In genomic region chr19:4815426-4816387, GRCh38 we compare ENCODE assay signal across 1 cellular context.
TF ChIP-seq lines count a peak whose summit lies in the region.

No MANE protein-coding gene starts in this region.

TF ChIP-seq in HepG2, 621 proteins besides CTCF, POLR2A, EP300 and RAD21 (continued from another document and continues in another):
- TF ChIP-seq ZBTB4 (CRISPR knock-in tag; IDR thresholded peaks at IDR 0.05; ENCODE audit: borderline replicate concordance), result no peak
- TF ChIP-seq ZNF20 (CRISPR knock-in tag; IDR thresholded peaks at IDR 0.05), result no peak
- TF ChIP-seq HCFC1 (IDR thresholded peaks at IDR 0.05; ENCODE audit: low read depth, low read length), result peak; percentile 86
- TF ChIP-seq ZNF253 (CRISPR knock-in tag; IDR thresholded peaks at IDR 0.05; ENCODE audit: borderline replicate concordance), result 0 out of 2 replicates have a peak, but pooled peaks have one; percentile 18
- TF ChIP-seq SPEN (CRISPR knock-in tag; IDR thresholded peaks at IDR 0.05; ENCODE audit: low read depth), result 0 out of 2 replicates have a peak, but pooled peaks have one; percentile 15
- peak; percentile 69 for TF ChIP-seq SP2 (CRISPR knock-in tag; IDR thresholded peaks at IDR 0.05)
- TF ChIP-seq, protein P1, sequence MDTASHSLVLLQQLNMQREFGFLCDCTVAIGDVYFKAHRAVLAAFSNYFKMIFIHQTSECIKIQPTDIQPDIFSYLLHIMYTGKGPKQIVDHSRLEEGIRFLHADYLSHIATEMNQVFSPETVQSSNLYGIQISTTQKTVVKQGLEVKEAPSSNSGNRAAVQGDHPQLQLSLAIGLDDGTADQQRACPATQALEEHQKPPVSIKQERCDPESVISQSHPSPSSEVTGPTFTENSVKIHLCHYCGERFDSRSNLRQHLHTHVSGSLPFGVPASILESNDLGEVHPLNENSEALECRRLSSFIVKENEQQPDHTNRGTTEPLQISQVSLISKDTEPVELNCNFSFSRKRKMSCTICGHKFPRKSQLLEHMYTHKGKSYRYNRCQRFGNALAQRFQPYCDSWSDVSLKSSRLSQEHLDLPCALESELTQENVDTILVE (CRISPR knock-in tag; IDR thresholded peaks at IDR 0.05), result peak; percentile 70; the same call in 1 of the 2 replicates
- TF ChIP-seq, protein P2, sequence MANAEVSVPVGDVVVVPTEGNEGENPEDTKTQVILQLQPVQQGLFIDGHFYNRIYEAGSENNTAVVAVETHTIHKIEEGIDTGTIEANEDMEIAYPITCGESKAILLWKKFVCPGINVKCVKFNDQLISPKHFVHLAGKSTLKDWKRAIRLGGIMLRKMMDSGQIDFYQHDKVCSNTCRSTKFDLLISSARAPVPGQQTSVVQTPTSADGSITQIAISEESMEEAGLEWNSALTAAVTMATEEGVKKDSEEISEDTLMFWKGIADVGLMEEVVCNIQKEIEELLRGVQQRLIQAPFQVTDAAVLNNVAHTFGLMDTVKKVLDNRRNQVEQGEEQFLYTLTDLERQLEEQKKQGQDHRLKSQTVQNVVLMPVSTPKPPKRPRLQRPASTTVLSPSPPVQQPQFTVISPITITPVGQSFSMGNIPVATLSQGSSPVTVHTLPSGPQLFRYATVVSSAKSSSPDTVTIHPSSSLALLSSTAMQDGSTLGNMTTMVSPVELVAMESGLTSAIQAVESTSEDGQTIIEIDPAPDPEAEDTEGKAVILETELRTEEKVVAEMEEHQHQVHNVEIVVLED (CRISPR knock-in tag; IDR thresholded peaks at IDR 0.05; ENCODE audit: borderline replicate concordance), result 0 out of 2 replicates have a peak, but pooled peaks have one; percentile 39
- TF ChIP-seq CCDC6 (CRISPR knock-in tag; IDR thresholded peaks at IDR 0.05), result 0 out of 2 replicates have a peak, but pooled peaks have one; percentile 51
- TF ChIP-seq SALL2 (CRISPR knock-in tag; IDR thresholded peaks at IDR 0.05), result no peak
- TF ChIP-seq, protein P3, sequence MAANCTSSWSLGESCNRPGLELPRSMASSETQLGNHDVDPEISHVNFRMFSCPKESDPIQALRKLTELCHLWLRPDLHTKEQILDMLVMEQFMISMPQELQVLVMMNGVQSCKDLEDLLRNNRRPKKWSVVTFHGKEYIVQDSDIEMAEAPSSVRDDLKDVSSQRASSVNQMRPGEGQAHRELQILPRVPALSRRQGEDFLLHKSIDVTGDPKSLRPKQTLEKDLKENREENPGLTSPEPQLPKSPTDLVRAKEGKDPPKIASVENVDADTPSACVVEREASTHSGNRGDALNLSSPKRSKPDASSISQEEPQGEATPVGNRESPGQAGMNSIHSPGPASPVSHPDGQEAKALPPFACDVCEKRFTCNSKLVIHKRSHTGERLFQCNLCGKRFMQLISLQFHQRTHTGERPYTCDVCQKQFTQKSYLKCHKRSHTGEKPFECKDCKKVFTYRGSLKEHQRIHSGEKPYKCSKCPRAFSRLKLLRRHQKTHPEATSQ (CRISPR knock-in tag; IDR thresholded peaks at IDR 0.05; ENCODE audit: borderline replicate concordance), result no peak
- no peak for TF ChIP-seq SOX6 (IDR thresholded peaks at IDR 0.05)
- no peak for TF ChIP-seq SOX6 (CRISPR knock-in tag; IDR thresholded peaks at IDR 0.05)
- no peak for TF ChIP-seq ZNF550 (CRISPR knock-in tag; IDR thresholded peaks at IDR 0.05; ENCODE audit: borderline replicate concordance)
- no peak for TF ChIP-seq SRSF1 (optimal IDR thresholded peaks at IDR 0.05; ENCODE audit: low read depth, low read length)
- TF ChIP-seq MAFF (IDR thresholded peaks at IDR 0.05; ENCODE audit: low read depth, low read length), result no peak
- TF ChIP-seq CHD4 (IDR thresholded peaks at IDR 0.05; ENCODE audit: borderline replicate concordance, low read length), result peak; percentile 93; the same call in 1 of the 2 replicates
- TF ChIP-seq ZFP82 (CRISPR knock-in tag; IDR thresholded peaks at IDR 0.05; ENCODE audit: borderline replicate concordance), result no peak
- no peak for TF ChIP-seq EHMT2 (IDR thresholded peaks at IDR 0.05; ENCODE audit: borderline replicate concordance, low read depth, low read length)
- peak; percentile 92 for TF ChIP-seq TFDP2 (CRISPR knock-in tag; IDR thresholded peaks at IDR 0.05)
- no peak for TF ChIP-seq GFI1 (CRISPR knock-in tag; IDR thresholded peaks at IDR 0.05; ENCODE audit: borderline replicate concordance)
- peak; percentile 55; the same call in 1 of the 2 replicates for TF ChIP-seq YEATS2 (CRISPR knock-in tag; IDR thresholded peaks at IDR 0.05; ENCODE audit: borderline replicate concordance)
- 0 out of 2 replicates have a peak, but pooled peaks have one; percentile 59 for TF ChIP-seq ZNF230 (CRISPR knock-in tag; IDR thresholded peaks at IDR 0.05)
- no peak for TF ChIP-seq PTBP1 (IDR thresholded peaks at IDR 0.05; ENCODE audit: low read depth, low read length, poor library complexity, severe bottlenecking)
- no peak for TF ChIP-seq MED8 (CRISPR knock-in tag; IDR thresholded peaks at IDR 0.05; ENCODE audit: insufficient replicate concordance)
- no peak for TF ChIP-seq RFXAP (CRISPR knock-in tag; IDR thresholded peaks at IDR 0.05; ENCODE audit: borderline replicate concordance)
- TF ChIP-seq MYNN (CRISPR knock-in tag; IDR thresholded peaks at IDR 0.05; ENCODE audit: low read depth), result no peak
- TF ChIP-seq ZSCAN20 (CRISPR knock-in tag; IDR thresholded peaks at IDR 0.05; ENCODE audit: borderline replicate concordance), result no peak
- no peak for TF ChIP-seq ZEB1 (IDR thresholded peaks at IDR 0.05; ENCODE audit: insufficient replicate concordance, low read depth)
- TF ChIP-seq, protein P4, sequence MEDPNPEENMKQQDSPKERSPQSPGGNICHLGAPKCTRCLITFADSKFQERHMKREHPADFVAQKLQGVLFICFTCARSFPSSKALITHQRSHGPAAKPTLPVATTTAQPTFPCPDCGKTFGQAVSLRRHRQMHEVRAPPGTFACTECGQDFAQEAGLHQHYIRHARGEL (CRISPR knock-in tag; IDR thresholded peaks at IDR 0.05), result no peak
- no peak for TF ChIP-seq ZNF205 (CRISPR knock-in tag; IDR thresholded peaks at IDR 0.05)
- peak; percentile 60; the same call in 1 of the 2 replicates for TF ChIP-seq ZNF839 (CRISPR knock-in tag; IDR thresholded peaks at IDR 0.05; ENCODE audit: borderline replicate concordance)
- TF ChIP-seq MAZ (IDR thresholded peaks at IDR 0.05; ENCODE audit: borderline replicate concordance, low read depth, low read length), result no peak
- TF ChIP-seq MAZ (CRISPR knock-in tag; IDR thresholded peaks at IDR 0.05; ENCODE audit: low read depth), result no peak
- TF ChIP-seq ZGPAT (CRISPR knock-in tag; IDR thresholded peaks at IDR 0.05), result peak; percentile 64
- TF ChIP-seq ZNF781 (CRISPR knock-in tag; IDR thresholded peaks at IDR 0.05; ENCODE audit: borderline replicate concordance, not compliant biosample characterization), result no peak
- TF ChIP-seq NKX3-1 (CRISPR knock-in tag; IDR thresholded peaks at IDR 0.05), result no peak
- TF ChIP-seq, protein P5, sequence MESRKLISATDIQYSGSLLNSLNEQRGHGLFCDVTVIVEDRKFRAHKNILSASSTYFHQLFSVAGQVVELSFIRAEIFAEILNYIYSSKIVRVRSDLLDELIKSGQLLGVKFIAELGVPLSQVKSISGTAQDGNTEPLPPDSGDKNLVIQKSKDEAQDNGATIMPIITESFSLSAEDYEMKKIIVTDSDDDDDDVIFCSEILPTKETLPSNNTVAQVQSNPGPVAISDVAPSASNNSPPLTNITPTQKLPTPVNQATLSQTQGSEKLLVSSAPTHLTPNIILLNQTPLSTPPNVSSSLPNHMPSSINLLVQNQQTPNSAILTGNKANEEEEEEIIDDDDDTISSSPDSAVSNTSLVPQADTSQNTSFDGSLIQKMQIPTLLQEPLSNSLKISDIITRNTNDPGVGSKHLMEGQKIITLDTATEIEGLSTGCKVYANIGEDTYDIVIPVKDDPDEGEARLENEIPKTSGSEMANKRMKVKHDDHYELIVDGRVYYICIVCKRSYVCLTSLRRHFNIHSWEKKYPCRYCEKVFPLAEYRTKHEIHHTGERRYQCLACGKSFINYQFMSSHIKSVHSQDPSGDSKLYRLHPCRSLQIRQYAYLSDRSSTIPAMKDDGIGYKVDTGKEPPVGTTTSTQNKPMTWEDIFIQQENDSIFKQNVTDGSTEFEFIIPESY (CRISPR knock-in tag; IDR thresholded peaks at IDR 0.05), result no peak
- peak; percentile 38 for TF ChIP-seq JARID2 (CRISPR knock-in tag; IDR thresholded peaks at IDR 0.05; ENCODE audit: insufficient replicate concordance)
- no peak for TF ChIP-seq ZNF10 (CRISPR knock-in tag; IDR thresholded peaks at IDR 0.05; ENCODE audit: borderline replicate concordance, low read depth)
- TF ChIP-seq NR3C1 (CRISPR knock-in tag; IDR thresholded peaks at IDR 0.05), result no peak
- TF ChIP-seq JUND (CRISPR knock-in tag; IDR thresholded peaks at IDR 0.05), result no peak
- no peak for TF ChIP-seq SRY (CRISPR knock-in tag; IDR thresholded peaks at IDR 0.05)
- peak; percentile 11; the same call in 1 of the 2 replicates for TF ChIP-seq BORCS8-MEF2B (CRISPR knock-in tag; IDR thresholded peaks at IDR 0.05)
- no peak for TF ChIP-seq ETV6 (CRISPR knock-in tag; conservative IDR thresholded peaks at IDR 0.05)
- TF ChIP-seq DMAP1 (CRISPR knock-in tag; IDR thresholded peaks at IDR 0.05), result peak; percentile 71; the same call in 1 of the 2 replicates
- no peak for TF ChIP-seq HDAC6 (IDR thresholded peaks at IDR 0.05; ENCODE audit: low read depth, low read length)
- TF ChIP-seq REXO4 (CRISPR knock-in tag; IDR thresholded peaks at IDR 0.05; ENCODE audit: borderline replicate concordance), result no peak
- 0 out of 2 replicates have a peak, but pooled peaks have one; percentile 23 for TF ChIP-seq ZNF276 (CRISPR knock-in tag; IDR thresholded peaks at IDR 0.05; ENCODE audit: low read depth)
